In genomic region chr6:33248932-33249731, GRCh38 we compare ENCODE assay signal across 1 cellular context.
A peak's percentile ranks its signal among the peaks of the same experiment; 100 is the strongest.
TF ChIP-seq lines count a peak whose summit lies in the region.

No MANE protein-coding gene starts in this region.

TF ChIP-seq in K562, 482 proteins besides CTCF, POLR2A, EP300 and RAD21 (continued from another document):
- TF ChIP-seq DLX4 (CRISPR knock-in tag; IDR thresholded peaks at IDR 0.05) (no peak), MYNN (IDR thresholded peaks at IDR 0.05) (peak; percentile 52; the same call in 1 of the 2 replicates), MYNN (CRISPR knock-in tag; IDR thresholded peaks at IDR 0.05) (no peak), ZNF589 (CRISPR knock-in tag; IDR thresholded peaks at IDR 0.05; ENCODE audit: low read depth) (peak; percentile 74; the same call in 1 of the 2 replicates), RB1 (IDR thresholded peaks at IDR 0.05; ENCODE audit: low read depth) (peak; percentile 36; the same call in 1 of the 2 replicates), ZNF695 (CRISPR knock-in tag; IDR thresholded peaks at IDR 0.05) (no peak), JUNB (CRISPR knock-in tag; conservative IDR thresholded peaks at IDR 0.05) (no peak), CBX5 (IDR thresholded peaks at IDR 0.05; ENCODE audit: borderline replicate concordance, low read depth) (no peak), PYGO2 (tag; IDR thresholded peaks at IDR 0.05) (0 out of 2 replicates have a peak, but pooled peaks have one; percentile 16), NR2C2 (CRISPR knock-in tag; IDR thresholded peaks at IDR 0.05) (no peak; the same call in 1 of the 2 replicates), NR2C2 (tag; IDR thresholded peaks at IDR 0.05) (peak; percentile 77), POU5F1 (IDR thresholded peaks at IDR 0.05; ENCODE audit: borderline replicate concordance, low read depth, low read length, partially characterized antibody) (no peak), UBTF (IDR thresholded peaks at IDR 0.05; ENCODE audit: borderline replicate concordance in 1 of 2, low read depth in 2 of 2, low read length in 2 of 2) (peak; percentile 75 to 77; a peak in 2 of 4 replicates), PTBP1 (IDR thresholded peaks at IDR 0.05; ENCODE audit: low read depth, low read length) (no peak), FOXA3 (CRISPR knock-in tag; conservative IDR thresholded peaks at IDR 0.05 in 1 of 2, IDR thresholded peaks at IDR 0.05 in 1 of 2) (peak in 1 of 2 experiments; percentile 58; a peak in 2 of 4 replicates), POLR2AphosphoS2 (IDR thresholded peaks at IDR 0.05; ENCODE audit: low read length) (peak; percentile 96), NR4A1 (CRISPR knock-in tag; IDR thresholded peaks at IDR 0.05) (peak; percentile 74; the same call in 1 of the 2 replicates), NR4A1 (tag; IDR thresholded peaks at IDR 0.05) (no peak; the same call in 1 of the 2 replicates), DEAF1 (CRISPR knock-in tag; IDR thresholded peaks at IDR 0.05) (no peak), NFIC (IDR thresholded peaks at IDR 0.05) (peak; percentile 28), ZNF24 (IDR thresholded peaks at IDR 0.05) (no peak), E2F4 (CRISPR knock-in tag; IDR thresholded peaks at IDR 0.05; ENCODE audit: low read depth) (no peak), SIRT6 (IDR thresholded peaks at IDR 0.05; ENCODE audit: low read depth, low read length) (no peak), TAF9B (IDR thresholded peaks at IDR 0.05; ENCODE audit: partially characterized antibody) (no peak), SRSF3 (IDR thresholded peaks at IDR 0.05; ENCODE audit: insufficient read depth, low read length) (no peak), ZNF175 (CRISPR knock-in tag; IDR thresholded peaks at IDR 0.05; ENCODE audit: low read depth) (no peak), JUN (IDR thresholded peaks at IDR 0.05; ENCODE audit: borderline replicate concordance, low read depth, low read length) (0 out of 2 replicates have a peak, but pooled peaks have one; percentile 30), JUN (CRISPR knock-in tag; IDR thresholded peaks at IDR 0.05; ENCODE audit: borderline replicate concordance) (peak; percentile 80; the same call in 1 of the 2 replicates), ZNF707 (CRISPR knock-in tag; conservative IDR thresholded peaks at IDR 0.05) (no peak), TEAD1 (CRISPR knock-in tag; IDR thresholded peaks at IDR 0.05) (peak; percentile 29 to 83; a peak in 2 of 4 replicates), TEAD2 (tag; IDR thresholded peaks at IDR 0.05) (no peak), ZFPM2 (CRISPR knock-in tag; IDR thresholded peaks at IDR 0.05) (no peak)
